In genomic region chr1:39779137-39779536, GRCh38 we compare ENCODE assay signal across 18 cellular contexts. TPM values are rescaled to one million over a fixed set of nuclear protein-coding genes. Genes with fewer than 3 reads are reported as not detected.
DNase-seq lines count a peak whose midpoint lies in the region; ATAC-seq and TF ChIP-seq lines count a peak whose summit lies in the region.
"Had no signal": no experiment of that assay in that cellular context is flagged by ENCODE, and none has a peak within 500 bp of the region (broad histone marks: within the 10 kb centered on the region; RNA-seq: fewer than 3 reads in every experiment).

No MANE protein-coding gene starts in this region.

- peak; percentile 49 for DNase-seq in KBM-7
- peak; percentile 43 for DNase-seq in UCSD-AML1 (lab: John Stamatoyannopoulos, UW; ENCODE audit: unreplicated experiment)
- peak; percentile 50 for DNase-seq in osteoblast (ENCODE audit: insufficient read length, low spot score, missing footprints)
- DNase-seq in occipital lobe (lab: John Stamatoyannopoulos, UW), result no peak
- DNase-seq: Calu3; CD4-positive, alpha-beta memory T cell; DMS53; MV-4-11; NCI-H1417 treated with DMSO at 0.1 percent for 48 hours; NCI-H2029; NCI-H524 treated with DMSO at 0.1 percent for 48 hours; SHP77 treated with DMSO at 0.1 percent for 48 hours had no signal

- H3K79me2 ChIP-seq in osteoblast (ENCODE audit: insufficient read depth, low read length), result no peaks in the 10 kb centered on the region

- TF ChIP-seq CTCF in osteoblast (IDR thresholded peaks at IDR 0.05; ENCODE audit: extremely low read depth, low read depth, low read length), result no peak

- no peaks in the 10 kb centered on the region for H3K9me3 ChIP-seq in BLaER1
- H3K9me3 ChIP-seq in osteoblast (ENCODE audit: low read depth, low read length), result no peaks in the 10 kb centered on the region
- H3K9me3 ChIP-seq: A549, HAP-1 had no signal

- no peak overlapping the region for H3K27ac ChIP-seq in BLaER1
- no peak overlapping the region for H3K27ac ChIP-seq in osteoblast (ENCODE audit: low read depth, low read length)
- H3K27ac ChIP-seq: A549 had no signal

- in situ Hi-C loops in KBM-7 (cut with MboI; ENCODE audit: low pct_unique_long_range_greater_than_20kb, low sequenced_read_pairs), result no loop called here

- no peaks in the 10 kb centered on the region for H4K20me1 ChIP-seq in BLaER1
- no peaks in the 10 kb centered on the region for H4K20me1 ChIP-seq in osteoblast (ENCODE audit: insufficient read depth, low read length)

- H3K9ac ChIP-seq in BLaER1, result no peak overlapping the region

- H2AFZ ChIP-seq in osteoblast (ENCODE audit: low read length), result no peak overlapping the region

- H3K4me2 ChIP-seq in BLaER1 (peak overlapping the region; percentile 26; the same call in 1 of the 2 replicates), osteoblast (ENCODE audit: insufficient read depth, low read length) (no peak overlapping the region)
- H3K4me2 ChIP-seq: A549 had no signal

- H3K36me3 ChIP-seq in BLaER1 (no peaks in the 10 kb centered on the region), osteoblast (ENCODE audit: insufficient read depth, low read length) (no peaks in the 10 kb centered on the region)
- H3K36me3 ChIP-seq: HAP-1 had no signal

- ATAC-seq in GM19328 (IDR thresholded peaks at IDR 0.05; ENCODE audit: unreplicated experiment) (no peak), GM18502 (IDR thresholded peaks at IDR 0.05; ENCODE audit: poor library complexity, unreplicated experiment) (no peak)
- ATAC-seq: A549, SK-N-SH treated with all-trans-retinoic acid at 6 μM for 48 hours had no signal

- peaks cover 59% of the 10 kb centered on the region for H3K4me1 ChIP-seq in BLaER1
- H3K4me1 ChIP-seq in osteoblast (ENCODE audit: insufficient read depth, low read length), result peaks cover 2% of the 10 kb centered on the region
- H3K4me1 ChIP-seq: A549 had no signal

- H3K4me3 ChIP-seq in BLaER1 (no peak overlapping the region), osteoblast (ENCODE audit: insufficient read depth, low read length) (no peak overlapping the region)
- H3K4me3 ChIP-seq: A549, HAP-1 had no signal

- H3K27me3 ChIP-seq in BLaER1 (no peaks in the 10 kb centered on the region), osteoblast (ENCODE audit: insufficient read depth, low read length) (peaks cover 9% of the 10 kb centered on the region)

RNA-seq across cellular contexts. Expression of gene OXCT2, which starts 8.0 kb away (rescaled TPM):
- total RNA-seq in osteoblast (1.1 and 1.2 TPM in 2 replicates), occipital lobe (0.47 TPM)

RNA-seq across cellular contexts. Expression of gene BMP8B, which starts 9.5 kb away (rescaled TPM):
- 0.29 and 0.36 TPM in 2 replicates for total RNA-seq in osteoblast
- total RNA-seq in occipital lobe, result 0.16 TPM

RNA-seq across cellular contexts. Expression of gene PPIE, which starts 40.5 kb away (rescaled TPM):
- total RNA-seq in osteoblast (25.3 and 26.4 TPM in 2 replicates), occipital lobe (23.6 TPM)
